In the genomic region with DNA sequence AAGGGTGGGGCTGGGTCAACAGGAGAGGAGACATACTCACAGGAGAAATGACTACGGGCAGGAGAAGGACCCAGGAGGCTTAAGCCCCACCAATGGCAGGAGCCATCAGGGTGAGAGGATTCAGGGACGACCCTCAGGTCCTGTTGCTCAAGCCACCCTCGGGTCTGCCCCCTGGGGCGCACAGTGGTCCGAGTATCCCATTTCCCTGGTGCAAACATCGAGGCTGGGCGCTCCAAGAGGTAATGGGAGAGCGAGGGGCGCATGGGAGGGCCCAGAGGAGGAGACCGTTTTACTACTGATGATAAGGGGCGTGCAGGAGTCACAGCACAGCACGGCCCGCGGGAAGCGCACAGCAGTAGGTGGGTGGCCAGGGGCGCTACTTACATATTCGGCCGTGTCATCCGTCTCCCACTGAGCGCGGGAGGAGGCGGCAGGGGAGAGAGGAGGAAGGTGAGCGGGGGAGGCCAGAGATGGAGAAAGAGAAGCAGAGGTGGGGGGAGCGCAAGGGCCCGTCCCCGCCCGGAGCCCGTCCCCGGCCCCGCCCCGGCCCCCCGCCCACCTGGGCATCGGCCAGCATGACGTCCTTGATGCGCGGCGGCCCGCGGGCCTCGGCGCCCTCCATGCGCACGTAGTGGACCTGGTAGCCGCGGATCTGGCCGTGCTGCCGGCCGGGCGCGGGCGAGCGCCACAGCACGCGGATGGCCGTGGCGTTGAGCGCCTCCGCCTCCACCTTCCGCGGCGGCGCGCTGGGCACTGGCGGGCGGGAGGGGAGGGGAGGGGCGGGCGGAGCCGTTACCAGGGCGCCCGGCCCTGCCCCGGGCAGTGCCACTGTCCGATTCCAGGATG, we compare ENCODE assay signal across 13 cellular contexts.
DNase-seq lines count a peak whose midpoint lies in the region; ATAC-seq, FAIRE-seq and TF ChIP-seq lines count a peak whose summit lies in the region.
"Had no signal": no experiment of that assay in that cellular context is flagged by ENCODE, and none has a peak within 500 bp of the region (broad histone marks: within the 10 kb centered on the region; RNA-seq: fewer than 3 reads in every experiment).

No MANE protein-coding gene starts in this region.

- peak overlapping the region; percentile 79 for H3K4me3 Mint-ChIP-seq in stimulated activated memory B cell treated with anti-CD40 and anti-IgM and Interleukin-4, amounts not matched to agents 10 μg/mL and 1 μg/mL and 100 μg/mL, for 72 hours

- TF ChIP-seq CTCF in RWPE2 (IDR thresholded peaks at IDR 0.05; ENCODE audit: poor library complexity, severe bottlenecking) (no peak), heart right ventricle (IDR thresholded peaks at IDR 0.05) (no peak)

- H3K27ac ChIP-seq in RWPE2 (ENCODE audit: poor library complexity, severe bottlenecking) (no peak overlapping the region), heart right ventricle (no peak overlapping the region)
- H3K27ac ChIP-seq: HL-60 had no signal

- H3K4me1 ChIP-seq in RWPE2 (ENCODE audit: insufficient read depth, poor library complexity, severe bottlenecking) (no peaks in the 10 kb centered on the region), heart right ventricle (peaks cover 0 to 4% (median 0%) of the 10 kb centered on the region in 9 donors)

- no peaks in the 10 kb centered on the region for H3K36me3 ChIP-seq in RWPE2 (ENCODE audit: low read depth)
- peaks cover 0 to 25% (median 0%) of the 10 kb centered on the region in 9 donors for H3K36me3 ChIP-seq in heart right ventricle

- peaks cover 60% of the 10 kb centered on the region for H3K27me3 Mint-ChIP-seq in stimulated activated memory B cell treated with anti-CD40 and anti-IgM and Interleukin-4, amounts not matched to agents 10 μg/mL and 1 μg/mL and 100 μg/mL, for 72 hours
- H3K27me3 Mint-ChIP-seq: progenitor cell of endocrine pancreas had no signal

- intact Hi-C loops in heart right ventricle (cut with DNase I) = no loop called here

- ATAC-seq in RWPE2 (ENCODE audit: low read depth) = peak; percentile 85
- ATAC-seq in heart right ventricle = peak; percentile 28 to 59 (median 48)
- ATAC-seq in stimulated activated memory B cell treated with anti-CD40 and anti-IgM and Interleukin-4, amounts not matched to agents 10 μg/mL and 1 μg/mL and 100 μg/mL, for 72 hours = peak; percentile 40

- no peaks in the 10 kb centered on the region for H3K9me3 ChIP-seq in RWPE2 (ENCODE audit: severe bottlenecking)
- no peaks in the 10 kb centered on the region for H3K9me3 ChIP-seq in heart right ventricle

- 32 to 42% methylated on average over 71 of the region's 72 CpGs for WGBS in heart right ventricle, 2 donors

- H3K4me1 Mint-ChIP-seq in stimulated activated memory B cell treated with anti-CD40 and anti-IgM and Interleukin-4, amounts not matched to agents 10 μg/mL and 1 μg/mL and 100 μg/mL, for 72 hours = peaks cover 14% of the 10 kb centered on the region

- no peaks in the 10 kb centered on the region for H3K36me3 Mint-ChIP-seq in stimulated activated memory B cell treated with anti-CD40 and anti-IgM and Interleukin-4, amounts not matched to agents 10 μg/mL and 1 μg/mL and 100 μg/mL, for 72 hours

- H3K27me3 ChIP-seq in RWPE2 (ENCODE audit: insufficient read depth, poor library complexity, severe bottlenecking) (no peaks in the 10 kb centered on the region), heart right ventricle (peaks cover 0 to 19% (median 0%) of the 10 kb centered on the region in 7 donors)

- FAIRE-seq in H54 (lab: Jason Lieb, UNC) = no peak

- DNase-seq in NCI-H345 (lab: John Stamatoyannopoulos, UW) (peak; percentile 56), NCI-H345 treated with DMSO at 0.1 percent for 48 hours (lab: John Stamatoyannopoulos, UW; ENCODE audit: unreplicated experiment) (no peak), RWPE2 (ENCODE audit: low spot score) (no peak), heart right ventricle (no peak), H54 (ENCODE audit: insufficient read length, low spot score) (no peak), kidney tubule cell (ENCODE audit: low spot score) (no peak), NCI-H1417 treated with DMSO at 0.1 percent for 48 hours (lab: John Stamatoyannopoulos, UW) (no peak)
- DNase-seq: activated CD4-positive, alpha-beta T cell treated with anti-CD3 and anti-CD28 coated beads for 48 hours; kidney glomerular epithelial cell; NCI-H2029 had no signal

- H3K4me3 ChIP-seq in RWPE2 (ENCODE audit: severe bottlenecking) = peak overlapping the region; percentile 16
- H3K4me3 ChIP-seq in heart right ventricle = peak overlapping the region in 5 of 10 donors; percentile 3 to 26 (median 17)

- H3K27ac Mint-ChIP-seq in stimulated activated memory B cell treated with anti-CD40 and anti-IgM and Interleukin-4, amounts not matched to agents 10 μg/mL and 1 μg/mL and 100 μg/mL, for 72 hours = no peak overlapping the region
- H3K27ac Mint-ChIP-seq: progenitor cell of endocrine pancreas had no signal

- TF ChIP-seq POLR2A in H54 (IDR thresholded peaks at IDR 0.05; ENCODE audit: low read depth, low read length) = no peak

- no peaks in the 10 kb centered on the region for H3K9me3 Mint-ChIP-seq in stimulated activated memory B cell treated with anti-CD40 and anti-IgM and Interleukin-4, amounts not matched to agents 10 μg/mL and 1 μg/mL and 100 μg/mL, for 72 hours
